7 cellular contexts compared by ENCODE assay signal in the genomic region with DNA sequence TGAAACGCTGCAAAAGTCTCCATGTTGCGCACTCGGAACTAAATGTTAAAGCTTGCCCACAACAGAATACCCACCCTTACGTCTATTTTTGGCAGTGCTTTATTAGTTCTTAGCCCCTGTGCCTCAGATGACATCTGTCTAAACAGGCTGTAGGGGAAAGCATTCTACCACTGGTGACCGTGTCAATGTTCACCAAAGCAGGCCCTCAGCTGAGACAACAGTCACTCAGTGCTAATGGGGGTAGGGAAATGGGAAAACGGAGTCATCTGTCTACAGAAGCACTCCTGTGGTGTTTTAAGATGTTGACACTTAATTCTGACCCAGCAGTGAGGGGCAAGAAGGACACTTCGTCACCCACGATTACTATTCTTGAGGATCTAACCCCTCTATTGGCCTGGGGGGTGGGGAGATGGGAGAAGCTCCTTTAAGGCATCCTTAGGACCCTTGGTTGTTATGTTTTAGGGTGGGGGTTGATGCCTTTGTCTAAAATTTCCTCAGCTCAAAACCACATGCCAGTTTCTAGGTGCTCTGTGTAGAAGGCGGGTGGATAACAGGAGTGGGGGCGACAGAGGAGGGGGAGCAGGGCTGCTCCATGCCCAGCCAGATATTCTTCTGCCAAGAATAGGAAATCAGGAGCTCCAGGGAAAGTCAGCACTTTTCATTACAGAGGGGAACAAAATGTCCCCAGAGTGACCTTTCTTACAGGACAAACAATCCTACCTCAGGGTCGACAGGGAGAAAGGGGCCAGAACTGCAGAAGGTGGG. TPM values are rescaled to one million over a fixed set of nuclear protein-coding genes. Genes with fewer than 3 reads are reported as not detected.
DNase-seq lines count a peak whose midpoint lies in the region; ATAC-seq and TF ChIP-seq lines count a peak whose summit lies in the region.
"Had no signal": no experiment of that assay in that cellular context is flagged by ENCODE, and none has a peak within 500 bp of the region (broad histone marks: within the 10 kb centered on the region; RNA-seq: fewer than 3 reads in every experiment).

No MANE protein-coding gene starts in this region.

- peaks cover 25 to 41% of the 10 kb centered on the region in 2 donors for H3K27me3 Mint-ChIP-seq in T-cell

- DNase-seq in T-cell (no peak), left ventricle myocardium inferior (no peak), NCI-H748 treated with DMSO at 0.1 percent for 48 hours (lab: John Stamatoyannopoulos, UW) (no peak), NOMO-1 treated with DMSO at 0.1 percent for 48 hours (lab: John Stamatoyannopoulos, UW; ENCODE audit: unreplicated experiment) (no peak), GM19240 (ENCODE audit: insufficient read length, low spot score) (no peak)

- TF ChIP-seq CTCF in left ventricle myocardium inferior (IDR thresholded peaks at IDR 0.05; ENCODE audit: borderline replicate concordance) = no peak

- peak overlapping the region; percentile 95 for H3K27ac ChIP-seq in left ventricle myocardium inferior (replicated peaks)
- H3K27ac ChIP-seq in skeletal muscle tissue (ENCODE audit: low read depth, low read length) = peak overlapping the region; percentile 100

- H3K36me3 Mint-ChIP-seq in T-cell = no peaks in the 10 kb centered on the region

- peaks cover 28% of the 10 kb centered on the region for H3K36me3 ChIP-seq in left ventricle myocardium inferior
- peaks cover 24 to 37% (median 31%) of the 10 kb centered on the region in 3 donors for H3K36me3 ChIP-seq in skeletal muscle tissue (ENCODE audit: control insufficient read depth in 3 of 3, insufficient read depth in 3 of 3, low read length in 3 of 3)

- H3K4me1 ChIP-seq in left ventricle myocardium inferior (peaks cover 95% of the 10 kb centered on the region), skeletal muscle tissue (ENCODE audit: control insufficient read depth in 3 of 3, insufficient read depth in 3 of 3, low read length in 3 of 3) (peaks cover 67 to 89% (median 77%) of the 10 kb centered on the region in 3 donors)

- H3K9me3 Mint-ChIP-seq in T-cell = no peaks in the 10 kb centered on the region

- H3K9me3 ChIP-seq in left ventricle myocardium inferior (replicated peaks) = no peaks in the 10 kb centered on the region
- H3K9me3 ChIP-seq in skeletal muscle tissue (ENCODE audit: control insufficient read depth in 3 of 3, low read length in 3 of 3) = no peaks in the 10 kb centered on the region

- H3K27me3 ChIP-seq in left ventricle myocardium inferior (ENCODE audit: low read depth) (peaks cover 23% of the 10 kb centered on the region), skeletal muscle tissue (ENCODE audit: control insufficient read depth in 3 of 3, insufficient read depth in 3 of 3, low read length in 3 of 3) (peaks cover 0 to 6% (median 0%) of the 10 kb centered on the region in 3 donors)

- H3K27ac Mint-ChIP-seq in T-cell = no peak overlapping the region

- H3K9ac ChIP-seq in skeletal muscle tissue (ENCODE audit: low read depth in 1 of 3, low read length in 3 of 3) = peak overlapping the region; percentile 79 to 98 (median 93)

- no peak for ATAC-seq in T-cell (replicated peaks in 1 of 4)

- intact Hi-C loops in left ventricle myocardium inferior (cut with micrococcal nuclease) = no loop called here

- CTCF ChIA-PET in T-cell (lab: Charles Lee) = interaction anchor here in 1 of 2 donors (0.5 to 2.1 kb wide), 4 partner anchors 14 to 506 kb away, joined by 3 to 5 read pairs (median 4); no protein-coding TSS in a partner anchor

- H3K4me3 ChIP-seq in left ventricle myocardium inferior (peak overlapping the region; percentile 72), skeletal muscle tissue (ENCODE audit: low read length in 3 of 3) (peak overlapping the region; percentile 57 to 83 (median 79))
- H3K4me3 ChIP-seq: GM12878 had no signal

- H3K4me1 Mint-ChIP-seq in T-cell = peaks cover 8 to 16% (median 9%) of the 10 kb centered on the region in 3 donors

- peak overlapping the region; percentile 1 to 67 (median 39) for H3K4me3 Mint-ChIP-seq in T-cell

- POLR2A ChIA-PET in T-cell (lab: Charles Lee) = interaction anchor here in 1 of 2 donors (0.5 kb wide), 1 partner anchor 149 kb away, joined by 6 read pairs; no protein-coding TSS in a partner anchor

RNA-seq across cellular contexts. Expression of a gene that starts 15.6 kb away (rescaled TPM):
- total RNA-seq in T-cell (not detected), left ventricle myocardium inferior (not detected), skeletal muscle tissue (not detected)
- total RNA-seq: GM12878 had no signal

RNA-seq across cellular contexts. Expression of a gene that starts 19.3 kb away (rescaled TPM):
- total RNA-seq in T-cell = 1 to 10 TPM in 1 of 5 donors, under 1 TPM in 4; 0.13 to 3.2 (median 0.44) TPM
- total RNA-seq in left ventricle myocardium inferior = 135 TPM
- 8.9 TPM for total RNA-seq in skeletal muscle tissue

RNA-seq across cellular contexts. Expression of a gene that starts 21.5 kb away (rescaled TPM):
- total RNA-seq in T-cell (not detected), left ventricle myocardium inferior (14.4 TPM), skeletal muscle tissue (17.2 TPM)
- total RNA-seq: GM12878 had no signal

RNA-seq across cellular contexts. Expression of a gene that starts 27.8 kb away (rescaled TPM):
- total RNA-seq in T-cell (10 to 100 TPM; 18.4 to 21.4 (median 20.3) TPM), left ventricle myocardium inferior (14.0 TPM), skeletal muscle tissue (2.1 TPM)

RNA-seq across cellular contexts. Expression of a gene that starts 45.2 kb away (rescaled TPM):
- total RNA-seq in T-cell (10 to 100 TPM in 1 of 5 donors, 1 to 10 TPM in 1, under 1 TPM in 3; 0.50 to 10.2 (median 0.76) TPM), left ventricle myocardium inferior (59.2 TPM), skeletal muscle tissue (120 TPM)

Comparison
In these comparisons a context has a peak if more than half of its experiments do, and no peak if none do; other contexts are left out.
1. RNA of a gene that starts 19.3 kb away (total RNA-seq): 135 TPM in left ventricle myocardium inferior (single experiment); 8.9 TPM in skeletal muscle tissue (single experiment) and 0.13 to 3.2 TPM in T-cell; every median in the first group is over 10 times any median in the second.
2. RNA of a gene that starts 21.5 kb away (total RNA-seq): 17.2 TPM in skeletal muscle tissue (single experiment) and 14.4 TPM in left ventricle myocardium inferior (single experiment); not detected in T-cell; every median in the first group is over 10 times any median in the second.